ENCODE assay signal across 10 cellular contexts in the genomic region with DNA sequence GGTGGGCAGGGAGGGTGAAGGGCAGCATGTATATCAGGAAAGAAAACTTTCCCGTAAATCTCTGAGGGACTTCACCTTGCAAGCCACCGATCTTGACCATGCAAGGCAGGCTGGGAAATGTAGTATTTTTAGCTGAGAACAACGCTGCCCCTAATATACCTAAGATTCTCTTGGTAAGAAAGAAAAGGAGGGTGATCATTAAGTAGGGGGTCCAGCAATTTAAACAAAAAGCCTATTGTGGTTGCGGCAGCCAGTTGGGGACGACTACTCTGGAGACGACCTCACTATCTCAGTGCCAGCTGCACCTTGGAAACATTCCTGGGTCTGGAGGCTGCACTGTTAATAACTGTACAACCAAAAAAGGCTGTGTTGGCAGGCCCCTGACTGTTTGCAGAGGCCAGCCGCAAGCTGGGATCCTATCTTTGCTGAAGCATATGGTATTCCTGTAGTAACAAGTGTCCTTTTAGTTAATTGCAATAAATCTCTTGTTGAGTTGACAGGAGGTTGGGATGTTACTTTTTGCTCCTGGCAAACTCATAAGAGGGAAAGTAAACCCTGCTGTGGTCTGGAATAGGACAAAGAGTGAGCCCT. TPM values are rescaled to one million over a fixed set of nuclear protein-coding genes. Genes with fewer than 3 reads are reported as not detected.
DNase-seq lines count a peak whose midpoint lies in the region; ATAC-seq, FAIRE-seq and TF ChIP-seq lines count a peak whose summit lies in the region.
"Had no signal": no experiment of that assay in that cellular context is flagged by ENCODE, and none has a peak within 500 bp of the region (broad histone marks: within the 10 kb centered on the region; RNA-seq: fewer than 3 reads in every experiment).

No MANE protein-coding gene starts in this region.

- H3K36me3 Mint-ChIP-seq in activated CD8-positive, alpha-beta T cell treated with anti-CD3 and anti-CD28 coated beads, Interleukin-2, amount 10 ng/mL, durations not matched to agents 7 days and 5 days (ENCODE audit: low read depth): peaks cover 2% of the 10 kb centered on the region
- H3K36me3 Mint-ChIP-seq: naive thymus-derived CD8-positive, alpha-beta T cell had no signal

- H3K4me1 Mint-ChIP-seq in activated CD8-positive, alpha-beta T cell treated with anti-CD3 and anti-CD28 coated beads, Interleukin-2, amount 10 ng/mL, durations not matched to agents 7 days and 5 days (ENCODE audit: low read depth): peaks cover 21% of the 10 kb centered on the region

- no peak for ATAC-seq in GM12878
- no peak for ATAC-seq in activated CD8-positive, alpha-beta T cell treated with anti-CD3 and anti-CD28 coated beads, Interleukin-2, amount 10 ng/mL, durations not matched to agents 7 days and 5 days
- ATAC-seq in GM18517 (IDR thresholded peaks at IDR 0.05; ENCODE audit: unreplicated experiment): no peak
- no peak for ATAC-seq in HG02840 (IDR thresholded peaks at IDR 0.05; ENCODE audit: low FRiP score, unreplicated experiment)
- no peak for ATAC-seq in HG03108 (IDR thresholded peaks at IDR 0.05; ENCODE audit: unreplicated experiment)
- ATAC-seq: naive thymus-derived CD8-positive, alpha-beta T cell had no signal

- peak; percentile 56 for DNase-seq in A172 (ENCODE audit: low spot score)
- DNase-seq in MG63: peak; percentile 53
- DNase-seq in GM12878 (ENCODE audit: low read depth, low spot score): no peak
- DNase-seq in activated CD8-positive, alpha-beta T cell treated with anti-CD3 and anti-CD28 coated beads, Interleukin-2, amount 10 ng/mL, durations not matched to agents 7 days and 5 days: no peak
- DNase-seq: effector memory CD4-positive, alpha-beta T cell; naive thymus-derived CD8-positive, alpha-beta T cell had no signal

- no peak for TF ChIP-seq RAD21 in GM12878 (IDR thresholded peaks at IDR 0.05; ENCODE audit: insufficient read depth, low read depth, low read length)

- no peaks in the 10 kb centered on the region for H4K20me1 ChIP-seq in GM12878 (ENCODE audit: control insufficient read depth, insufficient read depth)

- POLR2A ChIA-PET in GM12878 (lab: Charles Lee): no interaction called here
- POLR2A ChIA-PET in activated CD8-positive, alpha-beta T cell treated with anti-CD3 and anti-CD28 coated beads, Interleukin-2, amount 10 ng/mL, durations not matched to agents 7 days and 5 days (lab: Charles Lee): no interaction called here

- 69% methylated on average over 7 of the region's 7 CpGs for WGBS in GM12878 (ENCODE audit: insufficient coverage, insufficient replicate concordance, low lambda C conversion rate, missing lambda C conversion rate)
- 46 to 83% methylated on average over 4 to 6 of the region's 7 CpGs for WGBS in mesodermal cell (ENCODE audit: insufficient coverage in 2 of 2), 2 experiments

- TF ChIP-seq POLR2A in GM12878 (IDR thresholded peaks at IDR 0.05; ENCODE audit: low read depth, low read length): no peak

- H3K36me3 ChIP-seq in MG63: peaks cover 9% of the 10 kb centered on the region; the same call in 1 of the 2 replicates
- no peaks in the 10 kb centered on the region for H3K36me3 ChIP-seq in GM12878 (ENCODE audit: control insufficient read depth in 2 of 2, insufficient read depth in 2 of 2, low read length in 1 of 2)
- no peaks in the 10 kb centered on the region for H3K36me3 ChIP-seq in mesodermal cell (ENCODE audit: control insufficient read depth, insufficient read depth, low read length)

- H3K4me3 ChIP-seq in MG63: no peak overlapping the region
- H3K4me3 ChIP-seq in GM12878: no peak overlapping the region
- no peak overlapping the region for H3K4me3 ChIP-seq in mesodermal cell (ENCODE audit: extremely low read depth, insufficient read depth, low read length, poor library complexity, severe bottlenecking)

- H3K9me3 ChIP-seq in MG63: no peaks in the 10 kb centered on the region
- H3K9me3 ChIP-seq in GM12878 (replicated peaks; ENCODE audit: control insufficient read depth, insufficient read depth, low read length): no peaks in the 10 kb centered on the region
- no peaks in the 10 kb centered on the region for H3K9me3 ChIP-seq in mesodermal cell (ENCODE audit: control insufficient read depth, low read length)

- no peak overlapping the region for H3K4me3 Mint-ChIP-seq in activated CD8-positive, alpha-beta T cell treated with anti-CD3 and anti-CD28 coated beads, Interleukin-2, amount 10 ng/mL, durations not matched to agents 7 days and 5 days
- H3K4me3 Mint-ChIP-seq: naive thymus-derived CD8-positive, alpha-beta T cell had no signal

- no peak overlapping the region for H3K9ac ChIP-seq in GM12878 (ENCODE audit: control insufficient read depth, insufficient read depth, low read length)

- BruUV-seq in GM12878 (replicated peaks; lab: Mats Ljungman, UMichigan): no TSS peak

- no peak overlapping the region for H3K4me2 ChIP-seq in GM12878 (ENCODE audit: control insufficient read depth, insufficient read depth)

- peaks cover 15% of the 10 kb centered on the region for H3K4me1 ChIP-seq in GM12878 (ENCODE audit: control insufficient read depth, insufficient read depth, low read length)
- peaks cover 6% of the 10 kb centered on the region for H3K4me1 ChIP-seq in mesodermal cell (ENCODE audit: control insufficient read depth, insufficient read depth, low read length, poor library complexity, severe bottlenecking)

- H3K27ac Mint-ChIP-seq in activated CD8-positive, alpha-beta T cell treated with anti-CD3 and anti-CD28 coated beads, Interleukin-2, amount 10 ng/mL, durations not matched to agents 7 days and 5 days: no peak overlapping the region

- FAIRE-seq in GM12878 (lab: Jason Lieb, UNC): no peak

- CTCF ChIA-PET in GM12878 (lab: Yijun Ruan, JAX): interaction anchor here (0.7 to 2.0 kb wide), 6 partner anchors 13 to 415 kb away, joined by 3 to 6 read pairs (median 4); no protein-coding TSS in a partner anchor
- CTCF ChIA-PET in activated CD8-positive, alpha-beta T cell treated with anti-CD3 and anti-CD28 coated beads, Interleukin-2, amount 10 ng/mL, durations not matched to agents 7 days and 5 days (lab: Charles Lee): interaction anchor here (0.9 to 3.5 kb wide), 6 partner anchors 11 to 125 kb away, joined by 3 to 9 read pairs (median 4); no protein-coding TSS in a partner anchor

- intact Hi-C loops in GM12878 (cut with micrococcal nuclease; ENCODE audit: unreplicated experiment): no loop called here

- no peak for TF ChIP-seq CTCF in GM12878 (IDR thresholded peaks at IDR 0.05 in 2 of 3, conservative IDR thresholded peaks at IDR 0.05 in 1 of 3; ENCODE audit: control insufficient read depth in 2 of 3, extremely low read depth in 1 of 3, insufficient read depth in 1 of 3, low read depth in 3 of 3, low read length in 3 of 3)

- SMC1A ChIA-PET in GM12878 (lab: Charles Lee; ENCODE audit: uncharacterized antibody, unreplicated experiment): interaction anchor here (0.8 to 2.2 kb wide), 7 partner anchors 11 to 104 kb away, joined by 3 to 8 read pairs (median 5); no protein-coding TSS in a partner anchor

- H3K9me3 Mint-ChIP-seq in activated CD8-positive, alpha-beta T cell treated with anti-CD3 and anti-CD28 coated beads, Interleukin-2, amount 10 ng/mL, durations not matched to agents 7 days and 5 days (ENCODE audit: insufficient read depth): no peaks in the 10 kb centered on the region
- H3K9me3 Mint-ChIP-seq: naive thymus-derived CD8-positive, alpha-beta T cell had no signal

- H3K27ac ChIP-seq in GM12878 (ENCODE audit: control insufficient read depth, insufficient read depth): no peak overlapping the region
- H3K27ac ChIP-seq in mesodermal cell (ENCODE audit: low read depth, low read length, severe bottlenecking): peak overlapping the region; percentile 23

- H3K27me3 Mint-ChIP-seq in activated CD8-positive, alpha-beta T cell treated with anti-CD3 and anti-CD28 coated beads, Interleukin-2, amount 10 ng/mL, durations not matched to agents 7 days and 5 days (ENCODE audit: low read depth): no peaks in the 10 kb centered on the region
- H3K27me3 Mint-ChIP-seq: naive thymus-derived CD8-positive, alpha-beta T cell had no signal

- no peak for TF ChIP-seq EP300 in GM12878 (IDR thresholded peaks at IDR 0.05; ENCODE audit: borderline replicate concordance in 1 of 2, control insufficient read depth in 1 of 2, low read depth in 2 of 2, low read length in 2 of 2)

- in situ Hi-C loops in GM12878 (cut with MboI): loop anchor here (5.0 kb wide), 1 partner anchor 415 kb away; no protein-coding TSS in a partner anchor

- H3K27me3 ChIP-seq in MG63 (no peaks in the 10 kb centered on the region), GM12878 (replicated peaks in 1 of 2; ENCODE audit: control insufficient read depth in 2 of 2, insufficient read depth in 2 of 2, low read length in 1 of 2) (no peaks in the 10 kb centered on the region)

- no peak overlapping the region for H2AFZ ChIP-seq in GM12878 (ENCODE audit: control insufficient read depth, low read depth, low read length)

- RAD21 ChIA-PET in GM12878 (lab: Charles Lee; ENCODE audit: unreplicated experiment): interaction anchor here (0.7 to 2.4 kb wide), 5 partner anchors 12 to 420 kb away, joined by 3 to 5 read pairs (median 4); a partner anchor contains a TSS

- peaks cover 4% of the 10 kb centered on the region; the same call in 1 of the 2 replicates for H3K79me2 ChIP-seq in GM12878 (ENCODE audit: control insufficient read depth, insufficient read depth, low read length)

RNA-seq across cellular contexts. Expression of a gene that starts 6.4 kb away (rescaled TPM):
- total RNA-seq in A172 (2014; rRNA removed; shearing (Covaris generic)): 3.3 and 3.5 TPM in 2 replicates
- total RNA-seq in MG63 (2014; rRNA removed; shearing (Covaris generic); ENCODE audit: low replicate concordance): 21.4 and 27.1 TPM in 2 replicates
- total RNA-seq in GM12878 (2013; cell fraction: nucleolus; rRNA removed): 14.8 and 18.8 TPM in 2 replicates
- 6.2 and 7.0 TPM in 2 replicates for total RNA-seq in GM12878 (2014; rRNA removed)
- 4.5 TPM in 2 replicates for total RNA-seq in GM12878 (2014; rRNA removed; fragmentation: Illumina TruSeq; extraction: Trizol)
- total RNA-seq in GM12878 (2021): 5.0 and 5.3 TPM in 2 replicates
- 1.6 TPM for polyA plus RNA-seq in GM12878 (2011; ENCODE audit: low read depth)
- 3.9 TPM in 2 replicates for polyA plus RNA-seq in GM12878 (2011; rRNA removed)
- 1.4 and 2.0 TPM in 2 replicates for polyA plus RNA-seq in GM12878 (2011; cell fraction: cytosol; rRNA removed)
- polyA plus RNA-seq in GM12878 (2011; cell fraction: nucleus; rRNA removed): 1.7 and 2.2 TPM in 2 replicates
- polyA plus RNA-seq in GM12878 (2012): 3.3 and 3.7 TPM in 2 replicates
- polyA plus RNA-seq in GM12878 (2014; fragmentation: Illumina TruSeq; extraction: Trizol): 2.8 and 3.0 TPM in 2 replicates
- polyA plus RNA-seq in GM12878 (2014; fragmentation: Nextera tagmentation; extraction: Ambion mirVana): 1 to 10 TPM; 1.1 to 1.4 TPM
- 3.5 and 4.7 TPM in 2 replicates for polyA plus RNA-seq in GM12878 (2014; rRNA removed)
- 1 to 10 TPM; 8.6 to 8.9 TPM for polyA plus RNA-seq in GM12878 (2016; fragmentation: Nextera tagmentation; extraction: Ambion mirVana)
- polyA minus RNA-seq in GM12878 (2011; rRNA and poly(A)+ RNA removed): 3.4 and 5.5 TPM in 2 replicates
- polyA minus RNA-seq in GM12878 (2011; cell fraction: cytosol; rRNA and poly(A)+ RNA removed): 1.5 and 1.7 TPM in 2 replicates
- polyA minus RNA-seq in GM12878 (2011; cell fraction: nucleus; rRNA and poly(A)+ RNA removed): 5.7 and 6.4 TPM in 2 replicates
- polyA plus RNA-seq in mesodermal cell (2013, experiment 1 of 2): 5.0 TPM
- polyA plus RNA-seq in mesodermal cell (2013, experiment 2 of 2): 4.2 TPM
- total RNA-seq in activated CD8-positive, alpha-beta T cell treated with anti-CD3 and anti-CD28 coated beads, Interleukin-2, amount 10 ng/mL, durations not matched to agents 7 days and 5 days: 10 to 100 TPM; 11.0 to 11.1 TPM

RNA-seq across cellular contexts. Expression of a gene that starts 21.3 kb away (rescaled TPM):
- 96.6 and 99.2 TPM in 2 replicates for total RNA-seq in A172 (2014; rRNA removed; shearing (Covaris generic))
- total RNA-seq in MG63 (2014; rRNA removed; shearing (Covaris generic); ENCODE audit: low replicate concordance): 105 and 122 TPM in 2 replicates
- total RNA-seq in GM12878 (2013; cell fraction: nucleolus; rRNA removed): 186 and 203 TPM in 2 replicates
- total RNA-seq in GM12878 (2014; rRNA removed) (84.8 and 101 TPM in 2 replicates), GM12878 (2014; rRNA removed; fragmentation: Illumina TruSeq; extraction: Trizol) (108 and 109 TPM in 2 replicates), GM12878 (2021) (94.0 and 94.5 TPM in 2 replicates)
- polyA plus RNA-seq in GM12878 (2011; ENCODE audit: low read depth): 62.2 TPM
- polyA plus RNA-seq in GM12878 (2011; rRNA removed) (120 and 126 TPM in 2 replicates), GM12878 (2014; fragmentation: Illumina TruSeq; extraction: Trizol) (119 and 142 TPM in 2 replicates), GM12878 (2014; fragmentation: Nextera tagmentation; extraction: Ambion mirVana) (100 to 1,000 TPM; 244 to 266 TPM), GM12878 (2014; rRNA removed) (71.6 and 85.0 TPM in 2 replicates), GM12878 (2016; fragmentation: Nextera tagmentation; extraction: Ambion mirVana) (100 to 1,000 TPM; 125 to 132 TPM)
- polyA plus RNA-seq in GM12878 (2011; cell fraction: cytosol; rRNA removed): 60.4 and 84.1 TPM in 2 replicates
- polyA plus RNA-seq in GM12878 (2011; cell fraction: nucleus; rRNA removed): 148 and 157 TPM in 2 replicates
- 46.4 and 61.3 TPM in 2 replicates for polyA plus RNA-seq in GM12878 (2012)
- 53.4 and 60.9 TPM in 2 replicates for polyA minus RNA-seq in GM12878 (2011; rRNA and poly(A)+ RNA removed)
- polyA minus RNA-seq in GM12878 (2011; cell fraction: cytosol; rRNA and poly(A)+ RNA removed): 22.7 and 31.8 TPM in 2 replicates
- 49.0 and 77.6 TPM in 2 replicates for polyA minus RNA-seq in GM12878 (2011; cell fraction: nucleus; rRNA and poly(A)+ RNA removed)
- polyA plus RNA-seq in mesodermal cell (2013, experiment 1 of 2): 54.2 TPM
- 57.0 TPM for polyA plus RNA-seq in mesodermal cell (2013, experiment 2 of 2)
- total RNA-seq in activated CD8-positive, alpha-beta T cell treated with anti-CD3 and anti-CD28 coated beads, Interleukin-2, amount 10 ng/mL, durations not matched to agents 7 days and 5 days: 10 to 100 TPM; 56.8 to 57.8 TPM

Comparison
In these comparisons a context has a peak if more than half of its experiments do, and no peak if none do; other contexts are left out.
1. DNase-seq: peak in A172 (single experiment) and MG63 (single experiment); none in GM12878 (single experiment) and activated CD8-positive, alpha-beta T cell treated with anti-CD3 and anti-CD28 coated beads, Interleukin-2, amount 10 ng/mL, durations not matched to agents 7 days and 5 days (single experiment).